ENCODE assay signal across 8 cellular contexts in genomic region chr12:131929530-131930456, GRCh38. TPM values are rescaled to one million over a fixed set of nuclear protein-coding genes. Genes with fewer than 3 reads are reported as not detected.
A peak's percentile ranks its signal among the peaks of the same experiment; 100 is the strongest.
DNase-seq lines count a peak whose midpoint lies in the region; ATAC-seq and TF ChIP-seq lines count a peak whose summit lies in the region.

No MANE protein-coding gene starts in this region.

- ATAC-seq in HG03354 (IDR thresholded peaks at IDR 0.05; ENCODE audit: poor library complexity, severe bottlenecking, unreplicated experiment) (peak; percentile 21), activated B cell treated with CpG ODN at 0.5 μM for 24 hours (ENCODE audit: low read depth) (peak; percentile 2), upper lobe of left lung (ENCODE audit: low FRiP score in 2 of 2) (peak in 1 of 2 donors; percentile 15), GM21390 (IDR thresholded peaks at IDR 0.05; ENCODE audit: unreplicated experiment) (no peak)
- no peak for ATAC-seq in effector memory CD8-positive, alpha-beta T cell (replicated peaks)

- CTCF ChIA-PET in activated B cell treated with CpG ODN at 0.5 μM for 24 hours (lab: Charles Lee) = interaction anchor here (1.3 kb wide), 1 partner anchor 78 kb away, joined by 3 read pairs; no protein-coding TSS in a partner anchor

- TF ChIP-seq CTCF in activated B cell treated with CpG ODN at 0.5 μM for 24 hours (IDR thresholded peaks at IDR 0.05) (no peak), upper lobe of left lung (IDR thresholded peaks at IDR 0.05) (no peak)

- peak overlapping the region; percentile 94 for H3K4me3 Mint-ChIP-seq in activated B cell treated with CpG ODN at 0.5 μM for 24 hours
- peak overlapping the region; percentile 99 for H3K4me3 Mint-ChIP-seq in effector memory CD8-positive, alpha-beta T cell

- peaks cover 27% of the 10 kb centered on the region for H3K4me1 Mint-ChIP-seq in activated B cell treated with CpG ODN at 0.5 μM for 24 hours
- H3K4me1 Mint-ChIP-seq in effector memory CD8-positive, alpha-beta T cell (ENCODE audit: low read depth in 2 of 2) = peaks cover 19 to 25% of the 10 kb centered on the region in 2 donors

- no peak overlapping the region for H3K9ac ChIP-seq in muscle layer of colon (ENCODE audit: low read length)

- H3K27me3 ChIP-seq in muscle layer of colon (ENCODE audit: control insufficient read depth in 1 of 2, insufficient read depth in 2 of 2, low read length in 2 of 2) = no peaks in the 10 kb centered on the region
- H3K27me3 ChIP-seq in upper lobe of left lung = no peaks in the 10 kb centered on the region

- no peak for TF ChIP-seq POLR2A in upper lobe of left lung (IDR thresholded peaks at IDR 0.05)

- intact Hi-C loops in activated B cell treated with CpG ODN at 0.5 μM for 24 hours (cut with micrococcal nuclease) = loop anchor here (1.0 to 10.0 kb wide), 8 partner anchors 20 to 1055 kb away; partner anchors contain the start of genes EP400, MMP17, PGAM5 and RAN

- no peak for TF ChIP-seq EP300 in upper lobe of left lung (IDR thresholded peaks at IDR 0.05)

- WGBS in upper lobe of left lung, 2 donors = 3 to 7% methylated on average over 11 to 42 of the region's 91 CpGs

- H3K4me3 ChIP-seq in muscle layer of colon (ENCODE audit: low read depth in 1 of 2, low read length in 2 of 2) = peak overlapping the region; percentile 74 to 99
- H3K4me3 ChIP-seq in upper lobe of left lung = peak overlapping the region; percentile 85 to 98 (median 93)

- no peaks in the 10 kb centered on the region for H3K9me3 ChIP-seq in muscle layer of colon (ENCODE audit: low read length)
- no peaks in the 10 kb centered on the region for H3K9me3 ChIP-seq in upper lobe of left lung

- DNase-seq in DMS 273 (lab: John Stamatoyannopoulos, UW; ENCODE audit: unreplicated experiment) (peak; percentile 46), DMS 273 treated with DMSO at 0.1 percent for 48 hours (lab: John Stamatoyannopoulos, UW) (no peak), activated B cell treated with CpG ODN at 0.5 μM for 24 hours (peak; percentile 48), upper lobe of left lung (peak in 1 of 2 donors; percentile 89)
- DNase-seq in effector memory CD8-positive, alpha-beta T cell = peak in 1 of 3 experiments; percentile 12

- H3K36me3 ChIP-seq in muscle layer of colon (ENCODE audit: insufficient read depth, low read length) (peaks cover 21% of the 10 kb centered on the region), upper lobe of left lung (peaks cover 2 to 33% (median 27%) of the 10 kb centered on the region in 4 donors)

- peaks cover 37% of the 10 kb centered on the region for H3K36me3 Mint-ChIP-seq in activated B cell treated with CpG ODN at 0.5 μM for 24 hours (ENCODE audit: low read depth)
- H3K36me3 Mint-ChIP-seq in effector memory CD8-positive, alpha-beta T cell (ENCODE audit: insufficient read depth) = peaks cover 43% of the 10 kb centered on the region

- H3K27ac Mint-ChIP-seq in activated B cell treated with CpG ODN at 0.5 μM for 24 hours = peak overlapping the region; percentile 90
- H3K27ac Mint-ChIP-seq in effector memory CD8-positive, alpha-beta T cell = peak overlapping the region; percentile 88 to 97

- H3K4me1 ChIP-seq in muscle layer of colon (ENCODE audit: insufficient read depth, low read length) (peaks cover 8% of the 10 kb centered on the region), upper lobe of left lung (peaks cover 9 to 30% (median 11%) of the 10 kb centered on the region in 4 donors)

- POLR2A ChIA-PET in activated B cell treated with CpG ODN at 0.5 μM for 24 hours (lab: Charles Lee) = interaction anchor here (0.8 to 2.7 kb wide), 3 partner anchors 20 to 219 kb away, joined by 3 to 23 read pairs (median 3); partner anchors contain the start of genes EP400 and SFSWAP

- no peaks in the 10 kb centered on the region for H3K9me3 Mint-ChIP-seq in activated B cell treated with CpG ODN at 0.5 μM for 24 hours
- no peaks in the 10 kb centered on the region for H3K9me3 Mint-ChIP-seq in effector memory CD8-positive, alpha-beta T cell

- H3K27me3 Mint-ChIP-seq in activated B cell treated with CpG ODN at 0.5 μM for 24 hours = no peaks in the 10 kb centered on the region
- H3K27me3 Mint-ChIP-seq in effector memory CD8-positive, alpha-beta T cell = no peaks in the 10 kb centered on the region

- peak overlapping the region; percentile 44 for H3K27ac ChIP-seq in muscle layer of colon (ENCODE audit: low read depth, low read length)
- H3K27ac ChIP-seq in upper lobe of left lung = peak overlapping the region; percentile 58 to 86 (median 79)

RNA-seq across cellular contexts. Expression of gene PUS1, which starts 0.7 kb away (rescaled TPM):
- total RNA-seq in activated B cell treated with CpG ODN at 0.5 μM for 24 hours (51.5 and 60.3 TPM in 2 replicates), upper lobe of left lung (10 to 100 TPM; 11.3 to 30.7 (median 22.5) TPM)

RNA-seq across cellular contexts. Expression of gene EP400, which starts 19.9 kb away (rescaled TPM):
- total RNA-seq in activated B cell treated with CpG ODN at 0.5 μM for 24 hours (57.8 and 65.6 TPM in 2 replicates), upper lobe of left lung (10 to 100 TPM; 21.7 to 61.8 (median 40.4) TPM)

RNA-seq across cellular contexts. Expression of gene ULK1, which starts 35.4 kb away (rescaled TPM):
- total RNA-seq in activated B cell treated with CpG ODN at 0.5 μM for 24 hours = 20.1 and 27.0 TPM in 2 replicates
- total RNA-seq in upper lobe of left lung = 10 to 100 TPM in 5 of 6 donors, 1 to 10 TPM in 1; 6.8 to 93.2 (median 40.7) TPM

Comparison
In these comparisons a context has a peak if more than half of its experiments do, and no peak if none do; other contexts are left out.
1. ATAC-seq: peak in HG03354 (single experiment) and activated B cell treated with CpG ODN at 0.5 μM for 24 hours (single experiment); none in effector memory CD8-positive, alpha-beta T cell (single experiment) and GM21390 (single experiment).